9 cellular contexts compared by ENCODE assay signal in genomic region chr6:44234101-44235090, GRCh38. TPM values are rescaled to one million over a fixed set of nuclear protein-coding genes. Genes with fewer than 3 reads are reported as not detected.
A peak's percentile ranks its signal among the peaks of the same experiment; 100 is the strongest.
DNase-seq lines count a peak whose midpoint lies in the region.
"Had no signal": no experiment of that assay in that cellular context is flagged by ENCODE, and none has a peak within 500 bp of the region (broad histone marks: within the 10 kb centered on the region; RNA-seq: fewer than 3 reads in every experiment).

No MANE protein-coding gene starts in this region.

- no peaks in the 10 kb centered on the region; the same call in 1 of the 2 replicates for H3K36me3 ChIP-seq in Karpas-422 (ENCODE audit: insufficient read depth, low read length)

- no peak overlapping the region for H3K4me3 ChIP-seq in Karpas-422 (ENCODE audit: low read length)

- no peaks in the 10 kb centered on the region for H3K27me3 ChIP-seq in Karpas-422 (ENCODE audit: low read length)

- H4K20me1 ChIP-seq in Karpas-422 (ENCODE audit: insufficient read depth, low read depth, low read length), result no peaks in the 10 kb centered on the region

- no peaks in the 10 kb centered on the region for H3K9me2 ChIP-seq in Karpas-422 (replicated peaks; ENCODE audit: insufficient read depth, low read length)

- H3K9me3 ChIP-seq in Karpas-422 (ENCODE audit: low read length), result no peaks in the 10 kb centered on the region

- intact Hi-C loops in cardiac septum (cut with DNase I), result loop anchor here (1.0 to 5.0 kb wide), 3 partner anchors 13 to 132 kb away; no protein-coding TSS in a partner anchor

- no peaks in the 10 kb centered on the region for H3K79me2 ChIP-seq in Karpas-422 (ENCODE audit: low read length)

- H3K9ac ChIP-seq in Karpas-422 (ENCODE audit: low read length), result no peak overlapping the region

- peaks cover 16% of the 10 kb centered on the region for H3K4me1 ChIP-seq in Karpas-422 (ENCODE audit: low read length)

- no peak overlapping the region for H2AFZ ChIP-seq in Karpas-422 (ENCODE audit: low read length)

- DNase-seq in DMS114 treated with DMSO at 0.1 percent for 48 hours (lab: John Stamatoyannopoulos, UW; ENCODE audit: unreplicated experiment) (peak; percentile 50), Karpas-422 (peak; percentile 70), amniotic epithelial cell (ENCODE audit: low read depth) (peak; percentile 86), cardiac septum (ENCODE audit: low spot score) (peak; percentile 91), putamen (ENCODE audit: low spot score) (peak; percentile 91), T-helper 2 cell (no peak), activated gamma-delta T cell (lab: John Stamatoyannopoulos, UW) (no peak)
- DNase-seq in activated CD4-positive, alpha-beta T cell treated with anti-CD3 and anti-CD28 coated beads for 4 hours, result no peak

- no peak overlapping the region for H3K4me2 ChIP-seq in Karpas-422 (ENCODE audit: low read depth, low read length, poor library complexity, severe bottlenecking)

- no peak overlapping the region for H3K27ac ChIP-seq in Karpas-422 (ENCODE audit: low read length)

RNA-seq across cellular contexts. Expression of gene SLC29A1, which starts 11.0 kb away (rescaled TPM):
- 26.9 and 29.3 TPM in 2 replicates for total RNA-seq in Karpas-422 (2014; rRNA removed; shearing (Covaris generic); ENCODE audit: low replicate concordance)
- 105 TPM for total RNA-seq in cardiac septum

RNA-seq across cellular contexts. Expression of gene HSP90AB1, which starts 12.5 kb away (rescaled TPM):
- 474 and 539 TPM in 2 replicates for total RNA-seq in Karpas-422 (2014; rRNA removed; shearing (Covaris generic); ENCODE audit: low replicate concordance)
- total RNA-seq in cardiac septum, result 873 TPM

RNA-seq across cellular contexts. Expression of gene MYMX, which starts 17.7 kb away (rescaled TPM):
- total RNA-seq in Karpas-422 (2014; rRNA removed; shearing (Covaris generic); ENCODE audit: low replicate concordance), result not detected in 2 replicates
- 0.30 TPM for total RNA-seq in cardiac septum
- total RNA-seq: activated CD8-positive, alpha-beta memory T cell treated with anti-CD3 and anti-CD28 coated beads for 36 hours had no signal

RNA-seq across cellular contexts. Expression of gene SLC35B2, which starts 22.9 kb away (rescaled TPM):
- 30.0 and 49.9 TPM in 2 replicates for total RNA-seq in Karpas-422 (2014; rRNA removed; shearing (Covaris generic); ENCODE audit: low replicate concordance)
- total RNA-seq in cardiac septum, result 23.2 TPM

RNA-seq across cellular contexts. Expression of gene NFKBIE, which starts 31.0 kb away (rescaled TPM):
- 22.2 and 26.1 TPM in 2 replicates for total RNA-seq in Karpas-422 (2014; rRNA removed; shearing (Covaris generic); ENCODE audit: low replicate concordance)
- total RNA-seq in cardiac septum, result 4.7 TPM

Comparison
In these comparisons a context has a peak if more than half of its experiments do, and no peak if none do; other contexts are left out.
1. DNase-seq: peak in DMS114 treated with DMSO at 0.1 percent for 48 hours (single experiment), Karpas-422 (single experiment), amniotic epithelial cell (single experiment), cardiac septum (single experiment) and putamen (single experiment); none in T-helper 2 cell (0 of 5), activated gamma-delta T cell (single experiment) and activated CD4-positive, alpha-beta T cell treated with anti-CD3 and anti-CD28 coated beads for 4 hours (0 of 2).